In genomic region chr1:43565600-43566360, GRCh38 we compare ENCODE assay signal across 8 cellular contexts. TPM values are rescaled to one million over a fixed set of nuclear protein-coding genes. Genes with fewer than 3 reads are reported as not detected.
A peak's percentile ranks its signal among the peaks of the same experiment; 100 is the strongest.
DNase-seq lines count a peak whose midpoint lies in the region; ATAC-seq and TF ChIP-seq lines count a peak whose summit lies in the region.

No MANE protein-coding gene starts in this region.

- peaks cover 0 to 32% of the 10 kb centered on the region in 2 donors for H3K4me1 ChIP-seq in adrenal gland (replicated peaks in 1 of 2)
- no peaks in the 10 kb centered on the region for H3K4me1 ChIP-seq in right cardiac atrium (ENCODE audit: control insufficient read depth, insufficient read depth, low read length)
- H3K4me1 ChIP-seq in rectal smooth muscle tissue (ENCODE audit: control insufficient read depth, insufficient read depth, low read length) = peaks cover 18% of the 10 kb centered on the region

- WGBS in adrenal gland, 4 donors = 0 to 4% (median 2%) methylated on average over 3 to 62 of the region's 62 CpGs
- 4% methylated on average over 61 of the region's 62 CpGs for WGBS in right cardiac atrium

- H3K36me3 ChIP-seq in adrenal gland (replicated peaks in 1 of 2) (no peaks in the 10 kb centered on the region), rectal smooth muscle tissue (ENCODE audit: control insufficient read depth, insufficient read depth, low read length) (peaks cover 9% of the 10 kb centered on the region)

- no peaks in the 10 kb centered on the region for H3K27me3 ChIP-seq in adrenal gland
- no peaks in the 10 kb centered on the region for H3K27me3 ChIP-seq in right cardiac atrium (ENCODE audit: control insufficient read depth, insufficient read depth)
- no peaks in the 10 kb centered on the region for H3K27me3 ChIP-seq in rectal smooth muscle tissue (ENCODE audit: control insufficient read depth, insufficient read depth, low read length)

- H3K4me3 ChIP-seq in adrenal gland = peak overlapping the region in 2 of 4 donors; percentile 49 to 63
- peak overlapping the region; percentile 47 for H3K4me3 ChIP-seq in right cardiac atrium (ENCODE audit: low read length)
- peak overlapping the region; percentile 62 for H3K4me3 ChIP-seq in rectal smooth muscle tissue (ENCODE audit: low read length)

- ATAC-seq in right cardiac atrium (peak; percentile 92 to 96), GM19452 (IDR thresholded peaks at IDR 0.05; ENCODE audit: unreplicated experiment) (no peak), HG03354 (IDR thresholded peaks at IDR 0.05; ENCODE audit: poor library complexity, severe bottlenecking, unreplicated experiment) (no peak), HG03045 (IDR thresholded peaks at IDR 0.05; ENCODE audit: unreplicated experiment) (no peak)

- H3K9ac ChIP-seq in rectal smooth muscle tissue (ENCODE audit: low read length) = no peak overlapping the region

- no peak for TF ChIP-seq POLR2A in adrenal gland (IDR thresholded peaks at IDR 0.05)

- H3K9me3 ChIP-seq in adrenal gland (replicated peaks in 1 of 3) (no peaks in the 10 kb centered on the region), right cardiac atrium (ENCODE audit: control insufficient read depth, low read length) (no peaks in the 10 kb centered on the region)

- H3K27ac ChIP-seq in adrenal gland (peak overlapping the region in 1 of 5 donors; percentile 21), right cardiac atrium (ENCODE audit: low read length) (no peak overlapping the region), rectal smooth muscle tissue (ENCODE audit: low read depth, low read length) (no peak overlapping the region)

- intact Hi-C loops in adrenal gland (cut with DNase I) (no loop called here), right cardiac atrium (cut with DNase I) (no loop called here)

- TF ChIP-seq CTCF in adrenal gland (IDR thresholded peaks at IDR 0.05) = no peak

- DNase-seq in DMS79 (lab: John Stamatoyannopoulos, UW) = peak; percentile 47
- DNase-seq in NCI-H748 (lab: John Stamatoyannopoulos, UW; ENCODE audit: unreplicated experiment) = peak; percentile 100
- peak; percentile 37 to 73 (median 62) for DNase-seq in adrenal gland
- peak; percentile 80 to 91 (median 91) for DNase-seq in right cardiac atrium

RNA-seq across cellular contexts. Expression of gene PTPRF, which starts 35.1 kb away (rescaled TPM):
- total RNA-seq in adrenal gland = 10 to 100 TPM; 15.0 to 92.0 (median 43.0) TPM
- 10 to 100 TPM; 10.5 to 21.0 (median 19.9) TPM for polyA plus RNA-seq in adrenal gland
- total RNA-seq in right cardiac atrium = 10 to 100 TPM; 11.1 to 19.7 (median 12.7) TPM
- polyA plus RNA-seq in right cardiac atrium = 5.1 TPM

Comparison
In these comparisons a context has a peak if more than half of its experiments do, and no peak if none do; other contexts are left out.
1. DNase-seq: peak in every context shown above with its lines; median percentile 100 in NCI-H748; 91 in right cardiac atrium; 62 in adrenal gland; 47 in DMS79.
2. ATAC-seq: peak in right cardiac atrium (2 of 2); none in GM19452 (single experiment), HG03354 (single experiment) and HG03045 (single experiment).